ENCODE assay signal across 1 cellular context in the genomic region with DNA sequence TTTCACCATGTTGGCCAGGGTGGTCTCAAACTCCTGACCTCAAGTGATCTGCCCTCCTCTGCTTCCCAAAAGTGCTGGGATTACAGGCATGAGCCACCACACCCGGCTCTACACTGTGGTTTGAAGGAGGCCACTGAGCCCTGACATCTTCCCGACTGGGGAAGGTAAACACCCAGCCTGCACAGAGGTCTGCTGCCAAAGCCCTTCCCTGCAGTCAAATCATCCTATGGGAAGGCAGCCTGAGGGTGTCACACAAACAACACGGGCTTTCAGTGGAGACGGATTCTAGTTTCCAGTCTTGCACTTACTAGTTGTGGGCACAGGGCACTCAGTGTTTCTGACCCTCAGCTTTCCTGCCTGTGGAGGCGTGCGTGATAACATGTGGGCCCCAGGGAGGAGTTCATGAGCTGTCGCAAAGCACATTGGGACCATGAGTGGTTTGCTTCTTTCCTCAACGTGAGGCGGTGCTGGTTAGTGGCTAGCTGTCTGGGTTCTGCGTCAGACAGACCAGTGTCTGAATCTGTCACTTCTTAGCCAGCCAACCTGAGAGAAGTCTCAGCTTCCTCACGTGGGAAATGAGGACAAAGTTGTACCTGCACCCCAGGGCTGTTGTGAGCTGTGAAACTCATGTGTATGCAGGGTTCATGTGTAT.
TF ChIP-seq lines count a peak whose summit lies in the region.

No MANE protein-coding gene starts in this region.

TF ChIP-seq in HepG2, 621 proteins besides CTCF, POLR2A, EP300 and RAD21 (continued from another document):
- TF ChIP-seq CREB1 (IDR thresholded peaks at IDR 0.05) (no peak), CREB1 (CRISPR knock-in tag; IDR thresholded peaks at IDR 0.05) (no peak), KAT8 (CRISPR knock-in tag; IDR thresholded peaks at IDR 0.05) (no peak), ZNF674 (CRISPR knock-in tag; IDR thresholded peaks at IDR 0.05; ENCODE audit: low read depth) (no peak)
- TF ChIP-seq, protein P1, sequence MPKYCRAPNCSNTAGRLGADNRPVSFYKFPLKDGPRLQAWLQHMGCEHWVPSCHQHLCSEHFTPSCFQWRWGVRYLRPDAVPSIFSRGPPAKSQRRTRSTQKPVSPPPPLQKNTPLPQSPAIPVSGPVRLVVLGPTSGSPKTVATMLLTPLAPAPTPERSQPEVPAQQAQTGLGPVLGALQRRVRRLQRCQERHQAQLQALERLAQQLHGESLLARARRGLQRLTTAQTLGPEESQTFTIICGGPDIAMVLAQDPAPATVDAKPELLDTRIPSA (CRISPR knock-in tag; IDR thresholded peaks at IDR 0.05; ENCODE audit: borderline replicate concordance): no peak
- TF ChIP-seq, protein P2, sequence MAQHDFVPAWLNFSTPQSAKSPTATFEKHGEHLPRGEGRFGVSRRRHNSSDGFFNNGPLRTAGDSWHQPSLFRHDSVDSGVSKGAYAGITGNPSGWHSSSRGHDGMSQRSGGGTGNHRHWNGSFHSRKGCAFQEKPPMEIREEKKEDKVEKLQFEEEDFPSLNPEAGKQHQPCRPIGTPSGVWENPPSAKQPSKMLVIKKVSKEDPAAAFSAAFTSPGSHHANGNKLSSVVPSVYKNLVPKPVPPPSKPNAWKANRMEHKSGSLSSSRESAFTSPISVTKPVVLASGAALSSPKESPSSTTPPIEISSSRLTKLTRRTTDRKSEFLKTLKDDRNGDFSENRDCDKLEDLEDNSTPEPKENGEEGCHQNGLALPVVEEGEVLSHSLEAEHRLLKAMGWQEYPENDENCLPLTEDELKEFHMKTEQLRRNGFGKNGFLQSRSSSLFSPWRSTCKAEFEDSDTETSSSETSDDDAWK (CRISPR knock-in tag; IDR thresholded peaks at IDR 0.05): no peak
TF ChIP-seq in HepG2: peak in this region for 31.
